8 cellular contexts compared by ENCODE assay signal in the genomic region with DNA sequence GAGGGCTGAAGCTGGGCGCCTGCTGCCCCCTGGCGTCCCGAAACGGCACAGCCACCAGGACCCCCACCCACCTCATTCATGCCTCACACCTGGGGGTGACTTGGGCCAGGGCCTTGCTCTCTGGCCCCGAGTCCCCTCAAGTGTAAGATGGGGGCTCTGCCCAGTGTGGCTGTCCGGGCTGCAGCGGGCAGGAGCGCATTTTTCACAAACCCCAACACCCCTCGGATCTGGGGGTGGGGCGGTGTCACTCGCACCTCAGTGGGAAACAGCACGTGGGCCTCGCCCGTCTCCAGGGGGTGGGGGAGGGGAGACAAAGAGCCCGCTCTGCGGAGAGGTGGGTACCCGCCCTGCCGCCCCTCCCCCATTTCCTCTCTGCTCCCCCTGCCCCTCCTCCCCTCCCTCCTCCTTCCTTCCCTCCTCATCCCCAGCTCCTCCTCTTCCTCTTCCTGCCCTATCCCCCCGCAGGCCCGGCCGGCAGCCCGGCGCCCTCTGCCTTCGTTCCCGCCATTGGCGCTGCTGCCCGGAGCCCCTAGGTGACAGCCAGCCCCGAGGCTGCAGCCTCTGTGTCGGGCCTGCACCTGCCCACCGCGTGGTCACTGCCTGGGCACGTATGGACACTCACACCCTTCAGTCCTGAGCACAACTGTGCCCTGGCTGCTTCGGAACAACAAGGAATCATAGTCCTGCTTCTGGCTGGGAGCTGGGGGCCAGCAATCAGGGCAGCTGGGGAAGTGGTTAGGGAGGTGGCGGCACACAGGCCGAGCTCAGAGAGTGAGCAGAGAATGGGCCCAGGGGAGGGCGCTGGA. TPM values are rescaled to one million over a fixed set of nuclear protein-coding genes. Genes with fewer than 3 reads are reported as not detected.
DNase-seq lines count a peak whose midpoint lies in the region; ATAC-seq, FAIRE-seq and TF ChIP-seq lines count a peak whose summit lies in the region.

No MANE protein-coding gene starts in this region.

- H3K4me3 ChIP-seq in Panc1 (ENCODE audit: low read depth in 2 of 2, low read length in 2 of 2) (peak overlapping the region; percentile 37 to 54), ovary (peak overlapping the region; percentile 37)

- 3 to 7% (median 4%) methylated on average over 31 to 36 of the region's 36 CpGs for WGBS in ovary, 3 donors

- H3K9me3 ChIP-seq in Panc1 (ENCODE audit: control insufficient read depth, insufficient read depth, low read depth, low read length) (no peaks in the 10 kb centered on the region), ovary (no peaks in the 10 kb centered on the region)

- H3K27ac ChIP-seq in Panc1 (ENCODE audit: low read length) (peak overlapping the region; percentile 83), ovary (peak overlapping the region; percentile 73 to 85)

- no peak for FAIRE-seq in frontal cortex (lab: Jason Lieb, UNC)

- TF ChIP-seq EP300 in ovary (IDR thresholded peaks at IDR 0.05), result no peak

- no peaks in the 10 kb centered on the region for H3K36me3 ChIP-seq in Panc1 (ENCODE audit: control insufficient read depth, insufficient read depth, low read length)
- no peaks in the 10 kb centered on the region for H3K36me3 ChIP-seq in ovary

- in situ Hi-C loops in Caki2 (cut with HindIII; ENCODE audit: low pct_unique_long_range_greater_than_20kb, low sequenced_read_pairs), result no loop called here
- in situ Hi-C loops in Panc1 (cut with HindIII; ENCODE audit: low pct_unique_long_range_greater_than_20kb, low sequenced_read_pairs), result no loop called here

- no peaks in the 10 kb centered on the region for H3K27me3 ChIP-seq in Panc1 (ENCODE audit: control insufficient read depth, insufficient read depth, low read length)
- H3K27me3 ChIP-seq in ovary, result no peaks in the 10 kb centered on the region

- POLR2A ChIA-PET in Panc1 (lab: Charles Lee), result interaction anchor here (2.0 kb wide), 1 partner anchor 37 kb away, joined by 12 read pairs; the partner anchor contains the start of gene PHLDA2

- peak; percentile 100 for TF ChIP-seq CTCF in Panc1 (IDR thresholded peaks at IDR 0.05)
- TF ChIP-seq CTCF in ovary (IDR thresholded peaks at IDR 0.05), result peak; percentile 97 to 99 (median 98)

- no peak for TF ChIP-seq POLR2A in ovary (IDR thresholded peaks at IDR 0.05)

- peak; percentile 69 for ATAC-seq in Panc1

- CTCF ChIA-PET in Panc1 (lab: Charles Lee), result interaction anchor here (0.5 to 8.1 kb wide), 11 partner anchors 10 to 1344 kb away, joined by 3 to 132 read pairs (median 4); partner anchors contain the start of gene PHLDA2

- BruUV-seq in Panc1 (replicated peaks; lab: Mats Ljungman, UMichigan), result no TSS peak

- DNase-seq in Caki2 (ENCODE audit: low read depth) (peak; percentile 44), HS-5 (ENCODE audit: low read depth) (peak; percentile 28), Panc1 (ENCODE audit: low read depth, low spot score) (no peak), frontal cortex (ENCODE audit: low spot score in 2 of 2) (peak; percentile 80 to 83), ovary (peak; percentile 70 to 80 (median 78)), NCI-H128 (lab: John Stamatoyannopoulos, UW; ENCODE audit: unreplicated experiment) (no peak), SHP77 treated with DMSO at 0.1 percent for 48 hours (lab: John Stamatoyannopoulos, UW) (no peak)
- DNase-seq in activated naive CD4-positive, alpha-beta T cell (lab: John Stamatoyannopoulos, UW), result peak; percentile 30 to 60 (median 44)

- H3K4me1 ChIP-seq in Panc1 (ENCODE audit: control insufficient read depth, insufficient read depth, low read length), result peaks cover 20% of the 10 kb centered on the region
- peaks cover 15% of the 10 kb centered on the region for H3K4me1 ChIP-seq in ovary (ENCODE audit: insufficient read depth)

- intact Hi-C loops in Panc1 (cut with micrococcal nuclease; ENCODE audit: unreplicated experiment), result loop anchor here (1.0 kb wide), 1 partner anchor 359 kb away; no protein-coding TSS in a partner anchor
- intact Hi-C loops in ovary (cut with DNase I), result loop anchor here in 3 of 4 donors (5.0 to 10.0 kb wide), 4 partner anchors 468 to 585 kb away; partner anchors contain the start of gene TSSC4 (in 1 of the 3)

RNA-seq across cellular contexts. Expression of gene CDKN1C, which starts 6.8 kb away (rescaled TPM):
- total RNA-seq in Caki2 (2014; rRNA removed; shearing (Covaris generic); ENCODE audit: low replicate concordance), result 12.8 and 15.8 TPM in 2 replicates
- total RNA-seq in Panc1 (2021; ENCODE audit: unreplicated experiment) (4.6 TPM), frontal cortex (36.7 TPM), ovary (100 to 1,000 TPM; 158 to 363 (median 236) TPM)
- polyA plus RNA-seq in Panc1 (2012; ENCODE audit: insufficient read length), result 10.9 TPM
- 100 to 1,000 TPM in 1 of 2 donors, 10 to 100 TPM in 1; 72.3 to 142 TPM for polyA plus RNA-seq in ovary

RNA-seq across cellular contexts. Expression of gene PHLDA2, which starts 36.8 kb away (rescaled TPM):
- total RNA-seq in Caki2 (2014; rRNA removed; shearing (Covaris generic); ENCODE audit: low replicate concordance), result 21.8 and 27.2 TPM in 2 replicates
- 195 TPM for total RNA-seq in Panc1 (2021; ENCODE audit: unreplicated experiment)
- polyA plus RNA-seq in Panc1 (2012; ENCODE audit: insufficient read length), result 286 TPM
- total RNA-seq in frontal cortex, result not detected
- 10 to 100 TPM in 1 of 7 donors, 1 to 10 TPM in 3, under 1 TPM in 3; 0.60 to 11.3 (median 1.7) TPM for total RNA-seq in ovary
- 1 to 10 TPM in 1 of 2 donors, not detected in 1; 4.4 TPM for polyA plus RNA-seq in ovary

Comparison
In these comparisons a context has a peak if more than half of its experiments do, and no peak if none do; other contexts are left out.
1. DNase-seq: peak in Caki2 (single experiment), HS-5 (single experiment), activated naive CD4-positive, alpha-beta T cell (4 of 4), frontal cortex (2 of 2) and ovary (5 of 5); none in Panc1 (single experiment), NCI-H128 (single experiment) and SHP77 treated with DMSO at 0.1 percent for 48 hours (single experiment).